8 cellular contexts compared by ENCODE assay signal in genomic region chr12:68863886-68864454, GRCh38. TPM values are rescaled to one million over a fixed set of nuclear protein-coding genes. Genes with fewer than 3 reads are reported as not detected.
DNase-seq lines count a peak whose midpoint lies in the region; ATAC-seq, FAIRE-seq and TF ChIP-seq lines count a peak whose summit lies in the region.
"Not testable (repeated sequence)": the region's sequence is repeated elsewhere in the genome, so short reads cannot be mapped to it uniquely, and the experiment has no call there.

No MANE protein-coding gene starts in this region.

- peak; percentile 65 to 82 for TF ChIP-seq RAD21 in K562 (CRISPR knock-in tag; conservative IDR thresholded peaks at IDR 0.05 in 1 of 2, IDR thresholded peaks at IDR 0.05 in 1 of 2)

- H4K20me1 ChIP-seq in K562 (replicated peaks; ENCODE audit: control insufficient read depth, insufficient read depth, low read length): not testable (repeated sequence)

- DNase-seq in AG20443 (ENCODE audit: low spot score): peak; percentile 54
- peak; percentile 40 for DNase-seq in NCI-H2029 (lab: John Stamatoyannopoulos, UW)
- DNase-seq in SHP77 treated with DMSO at 0.1 percent for 48 hours (lab: John Stamatoyannopoulos, UW): peak; percentile 1
- peak in 3 of 4 experiments; percentile 19 to 53 (median 38) for DNase-seq in K562 (ENCODE audit: extremely low read depth in 1 of 4, low spot score in 3 of 4)
- not testable (repeated sequence) for DNase-seq in right atrium auricular region (ENCODE audit: low spot score); psoas muscle

- in situ Hi-C loops in K562 (cut with MboI): loop anchor here (25.0 kb wide), 1 partner anchor 198 kb away; no protein-coding TSS in a partner anchor

- not testable (repeated sequence) for H3K9me1 ChIP-seq in K562 (ENCODE audit: control insufficient read depth, insufficient read depth, low read length)

- 6% methylated on average over 8 of the region's 8 CpGs for WGBS in K562 (ENCODE audit: insufficient coverage, low coverage, missing lambda C conversion rate)
- WGBS in psoas muscle, 3 donors: 71 to 75% (median 73%) methylated on average over 8 of the region's 8 CpGs

- H3K4me1 ChIP-seq in K562 (replicated peaks in 1 of 2; ENCODE audit: control insufficient read depth in 2 of 2, insufficient read depth in 2 of 2, low read length in 2 of 2); right atrium auricular region; psoas muscle: not testable (repeated sequence)

- not testable (repeated sequence) for H3K27ac ChIP-seq in K562 (ENCODE audit: extremely low read depth, low read depth, low read length); right atrium auricular region; psoas muscle

- FAIRE-seq in K562 (lab: Jason Lieb, UNC): peak; percentile 76

- not testable (repeated sequence) for H3K36me3 ChIP-seq in K562 (ENCODE audit: control insufficient read depth, insufficient read depth, low read length); right atrium auricular region; psoas muscle (ENCODE audit: insufficient read depth in 1 of 2, low read depth in 1 of 2)

- CTCF ChIA-PET in K562 (lab: Yijun Ruan, JAX; ENCODE audit: low intra/inter-chr PET ratio): not testable (repeated sequence)

- TF ChIP-seq CTCF in K562 (IDR thresholded peaks at IDR 0.05 in 2 of 3, conservative IDR thresholded peaks at IDR 0.05 in 1 of 3; ENCODE audit: insufficient read depth in 2 of 3, low read depth in 1 of 3, low read length in 3 of 3): peak; percentile 43 to 72 (median 45); a peak in 4 of 6 replicates
- peak; percentile 27 to 66 for TF ChIP-seq CTCF in right atrium auricular region (IDR thresholded peaks at IDR 0.05)
- TF ChIP-seq CTCF in psoas muscle (IDR thresholded peaks at IDR 0.05): peak; percentile 52

- 0 out of 2 replicates have a peak overlapping the region, but pooled peaks have one; percentile 35 for H2AFZ ChIP-seq in K562 (ENCODE audit: low read depth, low read length)

- H3K27me3 ChIP-seq in K562 (ENCODE audit: control insufficient read depth in 2 of 2, insufficient read depth in 2 of 2, low read length in 2 of 2): peaks cover 10 to 27% of the 10 kb centered on the region in 2 experiments; a peak in 4 of 5 replicates
- H3K27me3 ChIP-seq in right atrium auricular region; psoas muscle (ENCODE audit: insufficient read depth in 3 of 3, low read length in 2 of 3): not testable (repeated sequence)

- ATAC-seq in GM18519 (IDR thresholded peaks at IDR 0.05; ENCODE audit: low FRiP score, unreplicated experiment) (peak; percentile 50), HG03280 (IDR thresholded peaks at IDR 0.05; ENCODE audit: unreplicated experiment) (peak; percentile 92), K562 (peak; percentile 76)
- not testable (repeated sequence) for ATAC-seq in psoas muscle

- not testable (repeated sequence) for BruUV-seq in K562 (replicated peaks; lab: Mats Ljungman, UMichigan)

- POLR2A ChIA-PET in K562 (lab: Yijun Ruan, JAX): not testable (repeated sequence)

- intact Hi-C loops in K562 (cut with micrococcal nuclease) (loop anchor here (1.0 to 5.0 kb wide), 2 partner anchors 206 to 388 kb away; no protein-coding TSS in a partner anchor), psoas muscle (cut with DNase I) (loop anchor here in 1 of 2 donors (10.0 kb wide), 1 partner anchor 211 kb away; no protein-coding TSS in a partner anchor)

- TF ChIP-seq POLR2A in K562 (conservative IDR thresholded peaks at IDR 0.05): not testable (repeated sequence)

- not testable (repeated sequence) for H3K79me2 ChIP-seq in K562 (ENCODE audit: control insufficient read depth, insufficient read depth, low read length)

- not testable (repeated sequence) for H3K9ac ChIP-seq in K562 (ENCODE audit: insufficient read depth in 1 of 2, low read depth in 2 of 2, low read length in 2 of 2)

- not testable (repeated sequence) for H3K4me3 ChIP-seq in K562, right atrium auricular region, psoas muscle

- H3K4me2 ChIP-seq in K562 (ENCODE audit: insufficient read depth, low read length): peak overlapping the region; percentile 26; the same call in 1 of the 2 replicates

- H3K9me3 ChIP-seq in K562 (replicated peaks; ENCODE audit: control insufficient read depth, insufficient read depth, low read depth, low read length); right atrium auricular region; psoas muscle: not testable (repeated sequence)

- TF ChIP-seq EP300 in K562 (IDR thresholded peaks at IDR 0.05; ENCODE audit: low read length): not testable (repeated sequence)

TF ChIP-seq in K562, 482 proteins besides CTCF, POLR2A, EP300 and RAD21:
- TF ChIP-seq CEBPB (tag; IDR thresholded peaks at IDR 0.05): peak; percentile 53
- not testable (repeated sequence) for TF ChIP-seq CEBPG (CRISPR knock-in tag; IDR thresholded peaks at IDR 0.05)
- 0 out of 4 replicates have a peak, but pooled peaks of 1 of the 2 experiments have one; percentile 22 for TF ChIP-seq CEBPG (tag; conservative IDR thresholded peaks at IDR 0.05 in 1 of 2, IDR thresholded peaks at IDR 0.05 in 1 of 2)
- peak; percentile 49; the same call in 1 of the 2 replicates for TF ChIP-seq SMC3 (conservative IDR thresholded peaks at IDR 0.05; ENCODE audit: insufficient read depth, low read depth, low read length)

RNA-seq across cellular contexts. Expression of gene MDM2, which starts 56.0 kb away (rescaled TPM):
- 137 and 269 TPM in 2 replicates for total RNA-seq in K562 (2011; cell fraction: chromatin; rRNA removed; ENCODE audit: low replicate concordance)
- 93.4 and 96.3 TPM in 2 replicates for total RNA-seq in K562 (2011; cell fraction: nucleolus; rRNA removed)
- total RNA-seq in K562 (2011; cell fraction: nucleoplasm; rRNA removed): 70.5 and 93.0 TPM in 2 replicates
- total RNA-seq in K562 (2014; rRNA removed): 45.3 and 49.0 TPM in 2 replicates
- 99.2 and 135 TPM in 2 replicates for total RNA-seq in K562 (2014; rRNA removed; fragmentation: Illumina TruSeq; extraction: Trizol)
- 70.0 and 74.0 TPM in 2 replicates for total RNA-seq in K562 (2015; rRNA removed; fragmentation: Illumina TruSeq; extraction: Trizol)
- 90.8 and 100 TPM in 2 replicates for total RNA-seq in K562 (2021)
- polyA plus RNA-seq in K562 (2011; rRNA removed): 28.6 and 31.0 TPM in 2 replicates
- 10.2 and 10.8 TPM in 2 replicates for polyA plus RNA-seq in K562 (2011; cell fraction: cytosol; rRNA removed)
- polyA plus RNA-seq in K562 (2011; cell fraction: nucleus; rRNA removed): 15.5 and 18.7 TPM in 2 replicates
- polyA plus RNA-seq in K562 (2012): 13.6 and 19.8 TPM in 2 replicates
- polyA plus RNA-seq in K562 (2014; fragmentation: Illumina TruSeq; extraction: Trizol): 31.0 and 33.3 TPM in 2 replicates
- 10 to 100 TPM; 13.6 to 21.8 TPM for polyA plus RNA-seq in K562 (2014; fragmentation: Nextera tagmentation; extraction: Ambion mirVana)
- polyA plus RNA-seq in K562 (2014; rRNA removed): 47.5 and 57.7 TPM in 2 replicates
- 157 and 236 TPM in 2 replicates for polyA minus RNA-seq in K562 (2011; rRNA and poly(A)+ RNA removed)
- polyA minus RNA-seq in K562 (2011; cell fraction: cytosol; rRNA and poly(A)+ RNA removed): 51.0 and 56.2 TPM in 2 replicates
- 73.0 and 111 TPM in 2 replicates for polyA minus RNA-seq in K562 (2011; cell fraction: nucleus; rRNA and poly(A)+ RNA removed)
- 10 to 100 TPM; 36.0 to 36.6 TPM for total RNA-seq in right atrium auricular region
- total RNA-seq in psoas muscle: 100 to 1,000 TPM in 1 of 4 donors, 10 to 100 TPM in 3; 51.8 to 455 (median 77.6) TPM
- 10 to 100 TPM; 25.0 to 34.2 (median 26.0) TPM for polyA plus RNA-seq in psoas muscle
